23 cellular contexts compared by ENCODE assay signal in the genomic region with DNA sequence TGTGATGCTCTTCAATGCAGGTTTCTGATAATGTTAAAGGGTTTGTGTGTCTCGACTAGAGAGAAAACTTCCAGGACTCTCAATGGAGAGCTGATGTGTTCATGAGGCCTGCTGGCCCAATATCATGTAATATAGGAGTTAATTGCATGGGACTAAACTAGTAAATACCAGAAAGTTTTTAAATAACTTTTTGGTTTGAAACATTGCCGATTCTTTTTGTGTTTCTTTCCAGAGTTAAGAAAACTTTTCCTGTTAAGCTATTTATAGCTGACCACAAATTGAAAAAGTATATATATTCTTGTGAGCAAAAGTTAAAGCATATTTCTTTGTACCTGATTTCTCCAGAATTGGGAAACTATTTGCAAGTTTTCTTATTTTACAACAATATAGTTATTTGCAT.
"Had no signal": no experiment of that assay in that cellular context is flagged by ENCODE, and none has a peak within 500 bp of the region (broad histone marks: within the 10 kb centered on the region; RNA-seq: fewer than 3 reads in every experiment).

No MANE protein-coding gene starts in this region.

- ATAC-seq: left colon; left lung; lower lobe of right lung; naive thymus-derived CD8-positive, alpha-beta T cell; right lobe of liver; stimulated activated naive B cell treated with anti-CD40 and anti-IgM and Interleukin-4, amounts not matched to agents 10 μg/mL and 1 μg/mL and 100 μg/mL, for 72 hours; stimulated activated naive CD8-positive, alpha-beta T cell treated with anti-CD3 and anti-CD28 coated beads, Interleukin-15, Interleukin-2, amounts not matched to agents 100 U/mL and 50 U/mL, for 24 hours had no signal

- H3K27me3 ChIP-seq: left lung, right atrium auricular region, right lobe of liver, stomach, testis, thyroid gland, transverse colon, upper lobe of left lung, vagina had no signal

- H3K4me1 ChIP-seq: left lung, lower lobe of right lung, right atrium auricular region, right lobe of liver, stomach, testis, thyroid gland, transverse colon, upper lobe of left lung had no signal

- H3K27ac ChIP-seq: left lung, lower lobe of right lung, right atrium auricular region, right lobe of liver, stomach, testis, thyroid gland, transverse colon, upper lobe of left lung, vagina had no signal

- H3K4me2 ChIP-seq: smooth muscle cell had no signal

- DNase-seq: hypothalamus; immature natural killer cell; kidney; left colon; left lung; lower lobe of right lung; mammary epithelial cell; mesenchymal stem cell; naive thymus-derived CD8-positive, alpha-beta T cell; nucleus accumbens; right lobe of liver; stimulated activated CD4-positive, alpha-beta T cell treated with anti-CD3 and anti-CD28 coated beads, Interleukin-1b, Interleukin-23, amount 100 ng/mL, for 48 hours; stimulated activated CD4-positive, alpha-beta T cell treated with anti-CD3 and anti-CD28 coated beads, Interleukin-4, amount 100 ng/mL, for 1 hour; stimulated activated naive B cell treated with anti-CD40 and anti-IgM and Interleukin-4, amounts not matched to agents 10 μg/mL and 1 μg/mL and 100 μg/mL, for 72 hours; stimulated activated naive CD8-positive, alpha-beta T cell treated with anti-CD3 and anti-CD28 coated beads, Interleukin-15, Interleukin-2, amounts not matched to agents 100 U/mL and 50 U/mL, for 24 hours; stomach; testis; thyroid gland; transverse colon; upper lobe of left lung had no signal

- H3K9me3 ChIP-seq: left lung, lower lobe of right lung, right atrium auricular region, right lobe of liver, stomach, testis, thyroid gland, transverse colon, upper lobe of left lung, vagina had no signal

- H3K4me3 ChIP-seq: left lung, lower lobe of right lung, right atrium auricular region, right lobe of liver, smooth muscle cell, stomach, testis, thyroid gland, transverse colon, upper lobe of left lung, vagina had no signal

- H3K36me3 ChIP-seq: left lung, lower lobe of right lung, right atrium auricular region, right lobe of liver, stomach, thyroid gland, transverse colon, upper lobe of left lung, vagina had no signal
